ENCODE assay signal across 9 cellular contexts in the genomic region with DNA sequence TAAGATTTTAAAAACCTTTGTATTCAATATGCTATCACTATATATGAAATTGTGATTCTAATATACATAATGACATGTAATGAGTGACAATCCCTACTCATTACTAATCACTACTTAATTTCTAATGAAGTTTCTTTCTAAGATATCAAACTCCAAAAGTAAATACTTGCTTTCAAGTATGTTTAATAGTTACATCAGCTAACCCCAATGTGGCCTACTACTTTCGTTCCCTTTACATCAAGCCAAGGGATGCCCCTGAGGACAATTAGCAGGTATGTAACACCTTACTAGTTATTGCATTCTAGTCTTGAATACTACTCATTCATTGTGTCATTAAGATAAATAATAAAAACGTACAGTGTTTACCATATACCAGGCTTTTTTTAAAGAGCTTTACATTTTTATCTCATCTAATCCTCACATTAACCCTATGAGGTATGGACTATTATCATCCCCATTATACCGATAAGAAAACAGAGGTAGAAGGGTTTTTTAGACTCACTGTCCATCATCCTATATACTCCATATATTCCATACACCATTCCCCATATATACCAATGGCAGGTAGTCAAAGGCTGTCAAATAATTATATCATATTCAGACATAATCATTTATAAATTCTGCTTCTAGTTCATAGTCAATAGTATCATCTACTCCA. TPM values are rescaled to one million over a fixed set of nuclear protein-coding genes. Genes with fewer than 3 reads are reported as not detected.
DNase-seq lines count a peak whose midpoint lies in the region; ATAC-seq lines count a peak whose summit lies in the region.
"Had no signal": no experiment of that assay in that cellular context is flagged by ENCODE, and none has a peak within 500 bp of the region (broad histone marks: within the 10 kb centered on the region; RNA-seq: fewer than 3 reads in every experiment).

No MANE protein-coding gene starts in this region.

- H3K9me3 ChIP-seq in HUES48 (ENCODE audit: control insufficient read depth, insufficient read depth, low read length) (no peaks in the 10 kb centered on the region), iPS-18a (ENCODE audit: control insufficient read depth, low read depth, low read length) (no peaks in the 10 kb centered on the region)

- no peaks in the 10 kb centered on the region for H3K9me3 Mint-ChIP-seq in activated CD8-positive, alpha-beta T cell treated with anti-CD3 and anti-CD28 coated beads, Interleukin-2, amount 10 ng/mL, durations not matched to agents 7 days and 5 days (ENCODE audit: insufficient read depth)
- H3K9me3 Mint-ChIP-seq in stimulated activated naive B cell treated with anti-CD40 and anti-IgM and Interleukin-4, amounts not matched to agents 10 μg/mL and 1 μg/mL and 100 μg/mL, for 72 hours: no peaks in the 10 kb centered on the region

- H3K27ac Mint-ChIP-seq in activated CD8-positive, alpha-beta T cell treated with anti-CD3 and anti-CD28 coated beads, Interleukin-2, amount 10 ng/mL, durations not matched to agents 7 days and 5 days: no peak overlapping the region
- peak overlapping the region; percentile 37 for H3K27ac Mint-ChIP-seq in stimulated activated naive B cell treated with anti-CD40 and anti-IgM and Interleukin-4, amounts not matched to agents 10 μg/mL and 1 μg/mL and 100 μg/mL, for 72 hours

- peaks cover 64% of the 10 kb centered on the region for H3K36me3 Mint-ChIP-seq in activated CD8-positive, alpha-beta T cell treated with anti-CD3 and anti-CD28 coated beads, Interleukin-2, amount 10 ng/mL, durations not matched to agents 7 days and 5 days (ENCODE audit: low read depth)
- H3K36me3 Mint-ChIP-seq in stimulated activated naive B cell treated with anti-CD40 and anti-IgM and Interleukin-4, amounts not matched to agents 10 μg/mL and 1 μg/mL and 100 μg/mL, for 72 hours: peaks cover 19 to 40% of the 10 kb centered on the region in 2 donors

- no peak overlapping the region for H3K27ac ChIP-seq in HUES48 (ENCODE audit: low read depth, low read length)
- no peak overlapping the region for H3K27ac ChIP-seq in iPS-18a (ENCODE audit: low read length)

- peak overlapping the region; percentile 99 for H3K4me3 Mint-ChIP-seq in activated CD8-positive, alpha-beta T cell treated with anti-CD3 and anti-CD28 coated beads, Interleukin-2, amount 10 ng/mL, durations not matched to agents 7 days and 5 days
- peak overlapping the region; percentile 95 to 99 for H3K4me3 Mint-ChIP-seq in stimulated activated naive B cell treated with anti-CD40 and anti-IgM and Interleukin-4, amounts not matched to agents 10 μg/mL and 1 μg/mL and 100 μg/mL, for 72 hours

- peak overlapping the region; percentile 95 for H3K4me3 ChIP-seq in HUES48 (ENCODE audit: low read depth, low read length)
- H3K4me3 ChIP-seq in iPS-18a (ENCODE audit: low read length): peak overlapping the region; percentile 99

- POLR2A ChIA-PET in activated CD8-positive, alpha-beta T cell treated with anti-CD3 and anti-CD28 coated beads, Interleukin-2, amount 10 ng/mL, durations not matched to agents 7 days and 5 days (lab: Charles Lee): interaction anchor here (0.6 to 2.1 kb wide), 5 partner anchors 14 to 1368 kb away, joined by 3 to 6 read pairs (median 3); a partner anchor contains a TSS

- H3K27me3 Mint-ChIP-seq in activated CD8-positive, alpha-beta T cell treated with anti-CD3 and anti-CD28 coated beads, Interleukin-2, amount 10 ng/mL, durations not matched to agents 7 days and 5 days (ENCODE audit: low read depth): no peaks in the 10 kb centered on the region
- H3K27me3 Mint-ChIP-seq in stimulated activated naive B cell treated with anti-CD40 and anti-IgM and Interleukin-4, amounts not matched to agents 10 μg/mL and 1 μg/mL and 100 μg/mL, for 72 hours: no peaks in the 10 kb centered on the region

- peaks cover 26% of the 10 kb centered on the region for H3K4me1 Mint-ChIP-seq in activated CD8-positive, alpha-beta T cell treated with anti-CD3 and anti-CD28 coated beads, Interleukin-2, amount 10 ng/mL, durations not matched to agents 7 days and 5 days (ENCODE audit: low read depth)
- peaks cover 5 to 18% of the 10 kb centered on the region in 2 donors for H3K4me1 Mint-ChIP-seq in stimulated activated naive B cell treated with anti-CD40 and anti-IgM and Interleukin-4, amounts not matched to agents 10 μg/mL and 1 μg/mL and 100 μg/mL, for 72 hours

- H3K36me3 ChIP-seq in HUES48 (ENCODE audit: control insufficient read depth, insufficient read depth, low read length): peaks cover 47% of the 10 kb centered on the region
- H3K36me3 ChIP-seq in iPS-18a (ENCODE audit: control insufficient read depth, low read depth, low read length): peaks cover 37% of the 10 kb centered on the region

- ATAC-seq in activated CD8-positive, alpha-beta T cell treated with anti-CD3 and anti-CD28 coated beads, Interleukin-2, amount 10 ng/mL, durations not matched to agents 7 days and 5 days: no peak
- no peak for ATAC-seq in stimulated activated naive B cell treated with anti-CD40 and anti-IgM and Interleukin-4, amounts not matched to agents 10 μg/mL and 1 μg/mL and 100 μg/mL, for 72 hours (replicated peaks)
- ATAC-seq in GM21390 (IDR thresholded peaks at IDR 0.05; ENCODE audit: unreplicated experiment) (no peak), HG03354 (IDR thresholded peaks at IDR 0.05; ENCODE audit: poor library complexity, severe bottlenecking, unreplicated experiment) (no peak), HG02970 (IDR thresholded peaks at IDR 0.05; ENCODE audit: low FRiP score, unreplicated experiment) (no peak)

- peak; percentile 21 for DNase-seq in activated CD8-positive, alpha-beta T cell treated with anti-CD3 and anti-CD28 coated beads, Interleukin-2, amount 10 ng/mL, durations not matched to agents 7 days and 5 days
- DNase-seq in stimulated activated naive B cell treated with anti-CD40 and anti-IgM and Interleukin-4, amounts not matched to agents 10 μg/mL and 1 μg/mL and 100 μg/mL, for 72 hours: no peak
- no peak for DNase-seq in putamen (ENCODE audit: low spot score)
- DNase-seq: stimulated activated CD4-positive, alpha-beta T cell treated with anti-CD3 and anti-CD28 coated beads, Interleukin-4, amount 100 ng/mL, for 4 hours had no signal

- H3K27me3 ChIP-seq in HUES48 (ENCODE audit: control insufficient read depth, insufficient read depth, low read length): no peaks in the 10 kb centered on the region
- no peaks in the 10 kb centered on the region for H3K27me3 ChIP-seq in iPS-18a (ENCODE audit: control insufficient read depth, insufficient read depth, low read length)

- H3K4me1 ChIP-seq in HUES48 (ENCODE audit: control insufficient read depth, insufficient read depth, low read length) (peaks cover 4% of the 10 kb centered on the region; the same call in 1 of the 2 replicates), iPS-18a (ENCODE audit: control insufficient read depth, low read depth, low read length) (peaks cover 2% of the 10 kb centered on the region)

- peak overlapping the region; percentile 16; the same call in 1 of the 2 replicates for H3K9ac ChIP-seq in HUES48 (ENCODE audit: low read depth, low read length)
- peak overlapping the region; percentile 98 for H3K9ac ChIP-seq in iPS-18a (ENCODE audit: low read length)

- CTCF ChIA-PET in activated CD8-positive, alpha-beta T cell treated with anti-CD3 and anti-CD28 coated beads, Interleukin-2, amount 10 ng/mL, durations not matched to agents 7 days and 5 days (lab: Charles Lee): interaction anchor here (0.6 to 7.3 kb wide), 11 partner anchors 9 to 399 kb away, joined by 3 to 133 read pairs (median 4); no protein-coding TSS in a partner anchor

RNA-seq across cellular contexts. Expression of a gene that starts 4.2 kb away (rescaled TPM):
- total RNA-seq in activated CD8-positive, alpha-beta T cell treated with anti-CD3 and anti-CD28 coated beads, Interleukin-2, amount 10 ng/mL, durations not matched to agents 7 days and 5 days: 10 to 100 TPM; 64.7 to 66.0 TPM

RNA-seq across cellular contexts. Expression of a gene that starts 47.7 kb away (rescaled TPM):
- under 1 TPM; 0.26 to 0.29 TPM for total RNA-seq in activated CD8-positive, alpha-beta T cell treated with anti-CD3 and anti-CD28 coated beads, Interleukin-2, amount 10 ng/mL, durations not matched to agents 7 days and 5 days
